In the genomic region with DNA sequence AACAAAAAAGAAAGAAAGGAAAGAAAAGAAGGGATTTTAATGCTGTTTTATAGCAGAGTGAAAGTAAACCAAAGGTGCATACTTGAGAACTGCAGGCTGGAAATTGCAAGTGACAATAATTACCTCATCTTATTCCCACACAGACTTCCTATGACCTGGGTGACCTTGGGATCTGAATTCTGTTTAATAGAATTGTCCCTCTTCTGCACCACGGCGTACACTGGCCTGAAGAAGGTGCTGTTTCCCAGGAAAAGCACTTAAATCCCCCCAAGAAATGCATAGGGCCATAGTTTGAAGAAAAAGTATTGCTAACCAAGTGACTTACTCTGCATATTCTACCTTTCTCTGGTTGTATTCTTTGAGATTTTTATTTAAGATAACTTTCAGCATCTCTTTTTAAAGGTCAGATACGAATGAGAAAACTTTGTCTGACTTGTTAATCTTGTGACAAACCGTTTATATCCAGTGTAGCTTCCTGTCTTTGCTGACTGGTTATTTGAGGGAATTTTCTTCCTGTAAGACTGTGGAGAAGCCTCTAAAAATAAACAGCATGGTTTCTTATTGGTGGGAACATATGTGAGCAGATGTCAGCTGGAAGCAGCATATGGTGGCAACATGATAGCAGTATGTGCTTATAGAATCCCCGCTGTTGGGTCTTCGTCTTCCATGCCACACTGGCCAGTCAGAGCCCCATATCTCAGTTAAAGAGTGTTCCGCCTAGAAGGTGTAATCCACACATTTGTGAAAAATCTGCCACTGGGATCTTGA, we compare ENCODE assay signal across 8 cellular contexts. TPM values are rescaled to one million over a fixed set of nuclear protein-coding genes. Genes with fewer than 3 reads are reported as not detected.
DNase-seq lines count a peak whose midpoint lies in the region; ATAC-seq, FAIRE-seq and TF ChIP-seq lines count a peak whose summit lies in the region.

No MANE protein-coding gene starts in this region.

- ATAC-seq in left ventricle myocardium superior (peak; percentile 60), GM21423 (IDR thresholded peaks at IDR 0.05; ENCODE audit: unreplicated experiment) (no peak)

- TF ChIP-seq CTCF in AG04449 (IDR thresholded peaks at IDR 0.05; ENCODE audit: insufficient read depth, low read length, missing control alignments) (peak; percentile 63), prostate gland (IDR thresholded peaks at IDR 0.05) (peak in 2 of 4 experiments; percentile 29 to 36)

- CTCF ChIA-PET in AG04449 (lab: Yijun Ruan, JAX) = interaction anchor here (0.7 to 4.7 kb wide), 11 partner anchors 8 to 186 kb away, joined by 3 to 17 read pairs (median 4); no protein-coding TSS in a partner anchor

- TF ChIP-seq POLR2A in prostate gland (IDR thresholded peaks at IDR 0.05) = no peak

- H3K4me3 ChIP-seq in AG04449 (ENCODE audit: low read depth, low read length) = no peak overlapping the region
- H3K4me3 ChIP-seq in H7 (ENCODE audit: insufficient read depth, low read depth, low read length) = no peak overlapping the region
- H3K4me3 ChIP-seq in prostate gland = no peak overlapping the region

- H3K27ac ChIP-seq in prostate gland = no peak overlapping the region

- DNase-seq in AG04449 (ENCODE audit: low read depth, low spot score) (no peak), H7 (peak; percentile 23), RKO (ENCODE audit: low spot score) (peak; percentile 32), left ventricle myocardium superior (no peak), head of caudate nucleus (no peak), prostate gland (ENCODE audit: low spot score) (no peak), GM19239 (ENCODE audit: insufficient read length, low spot score) (no peak)

- no peaks in the 10 kb centered on the region for H3K27me3 ChIP-seq in H7 (ENCODE audit: control insufficient read depth, insufficient read depth, low read length)
- no peaks in the 10 kb centered on the region for H3K27me3 ChIP-seq in prostate gland (replicated peaks; ENCODE audit: insufficient read depth)

- no peak for FAIRE-seq in GM19239 (lab: Jason Lieb, UNC)

- POLR2A ChIA-PET in AG04449 (lab: Yijun Ruan, JAX) = no interaction called here

- no peaks in the 10 kb centered on the region for H3K4me1 ChIP-seq in prostate gland (replicated peaks)

- WGBS in prostate gland = 63% methylated on average over 7 of the region's 7 CpGs

- no peaks in the 10 kb centered on the region for H3K9me3 ChIP-seq in prostate gland

- H3K36me3 ChIP-seq in H7 (replicated peaks; ENCODE audit: control insufficient read depth, insufficient read depth, low read length) (no peaks in the 10 kb centered on the region), prostate gland (no peaks in the 10 kb centered on the region)

- intact Hi-C loops in left ventricle myocardium superior (cut with micrococcal nuclease) (no loop called here), head of caudate nucleus (cut with DNase I) (loop anchor here (10.0 kb wide), 1 partner anchor 103 kb away; no protein-coding TSS in a partner anchor), prostate gland (cut with DNase I) (loop anchor here (10.0 kb wide), 1 partner anchor 453 kb away; no protein-coding TSS in a partner anchor)

RNA-seq across cellular contexts. Expression of gene TGFB2, which starts 16.3 kb away (rescaled TPM):
- total RNA-seq in H7 (2014; rRNA removed; shearing (Covaris generic)) = 0.67 and 2.1 TPM in 2 replicates
- total RNA-seq in left ventricle myocardium superior (2.0 TPM), prostate gland (1 to 10 TPM; 7.8 to 9.6 TPM)

Comparison
In these comparisons a context has a peak if more than half of its experiments do, and no peak if none do; other contexts are left out.
1. DNase-seq: peak in H7 (single experiment) and RKO (single experiment); none in AG04449 (single experiment), left ventricle myocardium superior (single experiment), head of caudate nucleus (0 of 42), prostate gland (single experiment) and GM19239 (single experiment).